In genomic region chr4:58590714-58591113, GRCh38 we compare ENCODE assay signal across 21 cellular contexts.
DNase-seq lines count a peak whose midpoint lies in the region; ATAC-seq and TF ChIP-seq lines count a peak whose summit lies in the region.
"Had no signal": no experiment of that assay in that cellular context is flagged by ENCODE, and none has a peak within 500 bp of the region (broad histone marks: within the 10 kb centered on the region; RNA-seq: fewer than 3 reads in every experiment).

No MANE protein-coding gene starts in this region.

- H2BK120ac ChIP-seq in mesenchymal stem cell (ENCODE audit: low read depth, low read length) = no peak overlapping the region

- H3K4ac ChIP-seq in mesenchymal stem cell (ENCODE audit: low read depth in 1 of 2, low read length in 2 of 2) = no peak overlapping the region

- no peak overlapping the region for H4K8ac ChIP-seq in mesenchymal stem cell (ENCODE audit: low read length)

- H3K18ac ChIP-seq in mesenchymal stem cell (ENCODE audit: low read depth in 1 of 2, low read length in 2 of 2) = no peak overlapping the region

- no peak overlapping the region for H3K4me2 ChIP-seq in mesenchymal stem cell (ENCODE audit: low read length, poor library complexity, severe bottlenecking)

- H2AFZ ChIP-seq in mesenchymal stem cell (ENCODE audit: low read depth, low read length) = no peak overlapping the region

- H3K79me1 ChIP-seq in mesenchymal stem cell (replicated peaks; ENCODE audit: low read length, poor library complexity, severe bottlenecking) = no peaks in the 10 kb centered on the region

- no peak overlapping the region for H2BK5ac ChIP-seq in mesenchymal stem cell (ENCODE audit: low read depth, low read length, poor library complexity, severe bottlenecking)

- no peak overlapping the region for H3K14ac ChIP-seq in mesenchymal stem cell (ENCODE audit: low read length in 2 of 2)

- no peak for TF ChIP-seq CTCF in RWPE2 (IDR thresholded peaks at IDR 0.05; ENCODE audit: poor library complexity, severe bottlenecking)

- H3K9me3 ChIP-seq in RWPE2 (ENCODE audit: severe bottlenecking) (no peaks in the 10 kb centered on the region), mesenchymal stem cell (ENCODE audit: control insufficient read depth, low read length) (peaks cover 3% of the 10 kb centered on the region)
- H3K9me3 ChIP-seq: body of pancreas, thyroid gland had no signal

- no peak overlapping the region for H4K91ac ChIP-seq in mesenchymal stem cell (ENCODE audit: low read length)

- H3K27ac ChIP-seq in RWPE2 (ENCODE audit: poor library complexity, severe bottlenecking) (no peak overlapping the region), mesenchymal stem cell (ENCODE audit: low read length, poor library complexity, severe bottlenecking) (no peak overlapping the region)
- H3K27ac ChIP-seq: body of pancreas, thyroid gland had no signal

- DNase-seq in RWPE2 (ENCODE audit: low spot score) = no peak
- DNase-seq in mesenchymal stem cell = peak; percentile 30
- DNase-seq in EL = no peak
- DNase-seq in NCI-H2107 treated with DMSO at 0.1 percent for 48 hours (lab: John Stamatoyannopoulos, UW; ENCODE audit: unreplicated experiment) = no peak
- DNase-seq: activated CD4-positive, alpha-beta T cell treated with anti-CD3 and anti-CD28 coated beads, Interleukin-2, amount 50 U/mL, for 48 hours; activated naive CD4-positive, alpha-beta T cell treated with Interleukin-2 at 50 U/mL for 16 hours; activated T-cell treated with anti-CD3 and anti-CD28 coated beads, Interleukin-2, amount 50 U/mL, for 48 hours; body of pancreas; CD8-positive, alpha-beta memory T cell; DMS 273 treated with DMSO at 0.1 percent for 48 hours; naive thymus-derived CD4-positive, alpha-beta T cell; NCI-H2107; NCI-H774; Right ventricle myocardium superior; stimulated activated CD4-positive, alpha-beta T cell treated with anti-CD3 and anti-CD28 coated beads, Interleukin-4, amount 100 ng/mL, for 1 hour; T-helper 17 cell; thyroid gland had no signal

- 71% methylated on average over 1 of the region's 2 CpGs for WGBS in mesenchymal stem cell

- no peaks in the 10 kb centered on the region for H3K4me1 ChIP-seq in RWPE2 (ENCODE audit: insufficient read depth, poor library complexity, severe bottlenecking)
- no peaks in the 10 kb centered on the region for H3K4me1 ChIP-seq in mesenchymal stem cell (ENCODE audit: control insufficient read depth, insufficient read depth, low read depth, low read length)
- H3K4me1 ChIP-seq: body of pancreas, thyroid gland had no signal

- H3K23ac ChIP-seq in mesenchymal stem cell (ENCODE audit: low read length in 2 of 2) = no peak overlapping the region

- H3K4me3 ChIP-seq in RWPE2 (ENCODE audit: severe bottlenecking) (no peak overlapping the region), mesenchymal stem cell (ENCODE audit: insufficient read depth in 1 of 2, low read depth in 1 of 2, low read length in 2 of 2) (no peak overlapping the region)
- H3K4me3 ChIP-seq: body of pancreas, thyroid gland had no signal

- H3K36me3 ChIP-seq in RWPE2 (ENCODE audit: low read depth) (no peaks in the 10 kb centered on the region), mesenchymal stem cell (ENCODE audit: control insufficient read depth in 1 of 2, insufficient read depth in 2 of 2, low read depth in 1 of 2, low read length in 2 of 2) (no peaks in the 10 kb centered on the region)
- H3K36me3 ChIP-seq: thyroid gland had no signal

- H3K27me3 ChIP-seq in RWPE2 (ENCODE audit: insufficient read depth, poor library complexity, severe bottlenecking) (no peaks in the 10 kb centered on the region), mesenchymal stem cell (ENCODE audit: control insufficient read depth in 1 of 2, insufficient read depth in 1 of 2, low read length in 2 of 2) (no peaks in the 10 kb centered on the region)
- H3K27me3 ChIP-seq: body of pancreas, thyroid gland had no signal

- H2AK5ac ChIP-seq in mesenchymal stem cell (ENCODE audit: low read length, severe bottlenecking) = no peak overlapping the region

- H2BK15ac ChIP-seq in mesenchymal stem cell (ENCODE audit: low read depth, poor library complexity, severe bottlenecking) = no peak overlapping the region

- peak; percentile 88 for ATAC-seq in GM18868 (IDR thresholded peaks at IDR 0.05; ENCODE audit: unreplicated experiment)
- ATAC-seq in HG02981 (IDR thresholded peaks at IDR 0.05; ENCODE audit: unreplicated experiment) = peak; percentile 69
- 0 out of 3 replicates have a peak, but pooled peaks have one; percentile 36 for ATAC-seq in RWPE2 (ENCODE audit: low read depth)
- ATAC-seq in HG03135 (IDR thresholded peaks at IDR 0.05; ENCODE audit: unreplicated experiment) = no peak
- ATAC-seq: activated CD4-positive, CD25-positive, alpha-beta regulatory T cell treated with anti-CD3 and anti-CD28 coated beads, Interleukin-2, amount 50 U/mL, for 24 hours; body of pancreas; naive thymus-derived CD4-positive, alpha-beta T cell; T-helper 17 cell had no signal

- no peak overlapping the region for H3K9ac ChIP-seq in mesenchymal stem cell (ENCODE audit: low read length)

- no peak overlapping the region for H2BK12ac ChIP-seq in mesenchymal stem cell (ENCODE audit: low read length in 2 of 2)
